ENCODE assay signal across 18 cellular contexts in the genomic region with DNA sequence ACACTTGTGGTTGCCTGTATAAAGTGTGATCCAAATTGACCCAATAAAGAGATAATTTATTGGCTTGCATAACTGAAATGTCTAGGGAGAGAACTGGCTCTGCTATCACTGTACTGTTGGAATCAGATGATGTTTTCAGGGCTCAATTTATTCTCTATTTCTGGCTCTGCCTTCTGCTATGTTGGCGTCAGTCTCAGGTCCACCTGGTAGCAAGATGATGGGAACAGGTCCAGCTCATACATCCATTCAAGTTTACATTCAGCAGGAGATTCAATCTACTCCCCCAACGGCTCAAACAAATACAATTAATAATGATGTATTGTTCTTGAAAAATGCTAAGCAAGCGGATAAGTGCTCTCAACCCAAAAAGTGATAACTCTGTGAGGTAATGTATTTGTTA.
DNase-seq lines count a peak whose midpoint lies in the region; ATAC-seq and TF ChIP-seq lines count a peak whose summit lies in the region.
"Had no signal": no experiment of that assay in that cellular context is flagged by ENCODE, and none has a peak within 500 bp of the region (broad histone marks: within the 10 kb centered on the region; RNA-seq: fewer than 3 reads in every experiment).

No MANE protein-coding gene starts in this region.

- H3K27me3 ChIP-seq in right lobe of liver, result no peaks in the 10 kb centered on the region
- H3K27me3 ChIP-seq: BLaER1 treated with 17β-estradiol and CSF1 and Interleukin-3, amounts not matched to agents 10 nM and 100 nM; SJCRH30 had no signal

- no peak for ATAC-seq in right lobe of liver
- ATAC-seq in HG02870 (IDR thresholded peaks at IDR 0.05; ENCODE audit: unreplicated experiment), result no peak

- no peaks in the 10 kb centered on the region for H3K4me1 ChIP-seq in right lobe of liver
- H3K4me1 ChIP-seq: BLaER1 treated with 17β-estradiol and CSF1 and Interleukin-3, amounts not matched to agents 10 nM and 100 nM; SJCRH30 had no signal

- no peaks in the 10 kb centered on the region for H3K9me3 ChIP-seq in right lobe of liver
- H3K9me3 ChIP-seq: BLaER1 treated with 17β-estradiol and CSF1 and Interleukin-3, amounts not matched to agents 10 nM and 100 nM; SJCRH30 had no signal

- no peak overlapping the region for H3K4me3 ChIP-seq in right lobe of liver
- H3K4me3 ChIP-seq: BLaER1 treated with 17β-estradiol and CSF1 and Interleukin-3, amounts not matched to agents 10 nM and 100 nM; SJCRH30 had no signal

- intact Hi-C loops in right lobe of liver (cut with DNase I), result no loop called here

- WGBS in right lobe of liver (ENCODE audit: insufficient coverage, low coverage, low lambda C conversion rate, missing lambda C conversion rate), result 52% methylated on average over 3 of the region's 3 CpGs

- H3K27ac ChIP-seq in right lobe of liver, result no peak overlapping the region
- H3K27ac ChIP-seq: BLaER1 treated with 17β-estradiol and CSF1 and Interleukin-3, amounts not matched to agents 10 nM and 100 nM; SJCRH30 had no signal

- peak; percentile 45 for DNase-seq in NCI-H1092 treated with DMSO at 0.1 percent for 48 hours (lab: John Stamatoyannopoulos, UW)
- peak; percentile 93 for DNase-seq in NCI-H146 (lab: John Stamatoyannopoulos, UW)
- DNase-seq in NCI-H774 (lab: John Stamatoyannopoulos, UW), result peak; percentile 57
- peak; percentile 51 to 66 for DNase-seq in cerebellar nuclear complex (lab: John Stamatoyannopoulos, UW)
- DNase-seq in right lobe of liver, result no peak
- DNase-seq in NCI-H526 treated with DMSO at 0.1 percent for 48 hours (lab: John Stamatoyannopoulos, UW), result no peak
- DNase-seq: ACHN; CD4-positive, alpha-beta memory T cell; DMS53; GF-D8; Kasumi-1; NCI-H1930; NCI-H2171 treated with DMSO at 0.1 percent for 48 hours; NCI-H524 treated with DMSO at 0.1 percent for 48 hours; SJCRH30; T-helper 9 cell had no signal

- no peaks in the 10 kb centered on the region for H3K36me3 ChIP-seq in right lobe of liver
- H3K36me3 ChIP-seq: BLaER1 treated with 17β-estradiol and CSF1 and Interleukin-3, amounts not matched to agents 10 nM and 100 nM; SJCRH30 had no signal

- TF ChIP-seq CTCF in right lobe of liver (IDR thresholded peaks at IDR 0.05), result no peak

- no peak for TF ChIP-seq POLR2A in right lobe of liver (IDR thresholded peaks at IDR 0.05)

Comparison
In these comparisons a context has a peak if more than half of its experiments do, and no peak if none do; other contexts are left out.
1. DNase-seq: peak in NCI-H1092 treated with DMSO at 0.1 percent for 48 hours (single experiment), NCI-H146 (single experiment), NCI-H774 (single experiment) and cerebellar nuclear complex (2 of 2); none in right lobe of liver (0 of 3) and NCI-H526 treated with DMSO at 0.1 percent for 48 hours (single experiment).